Comparison of ENCODE assay signal across 9 cellular contexts in the genomic region with DNA sequence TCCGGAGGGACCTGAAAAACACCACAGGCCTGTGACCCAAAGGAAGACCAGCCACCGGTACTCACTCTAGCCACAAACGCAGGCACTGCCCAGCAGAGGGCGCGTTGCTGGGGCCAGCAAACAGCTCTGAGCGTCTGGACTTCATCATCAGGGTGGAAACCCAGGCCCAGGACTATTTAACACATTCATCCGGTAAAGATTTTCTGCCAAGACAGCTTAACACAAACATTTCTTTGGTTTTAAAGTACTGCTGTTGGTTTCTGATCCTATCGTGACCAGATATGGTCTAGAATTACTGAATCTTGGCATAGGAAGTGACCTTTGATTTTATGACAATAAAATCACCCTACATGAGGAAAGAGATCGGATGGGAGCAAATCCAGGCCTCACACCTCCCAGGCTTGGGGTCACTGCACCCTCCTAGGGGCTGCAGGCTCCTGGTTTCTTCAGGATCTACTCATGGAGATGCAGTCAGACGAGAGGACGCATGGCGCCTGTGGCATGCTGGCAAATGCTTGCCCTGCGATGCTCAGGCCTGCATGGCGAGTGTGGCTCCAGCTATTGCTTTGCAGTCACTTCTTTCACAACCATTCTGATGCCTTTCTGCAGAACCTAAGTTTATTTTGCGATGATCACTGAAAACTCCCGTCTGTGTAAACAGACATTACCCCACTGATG.
DNase-seq lines count a peak whose midpoint lies in the region; ATAC-seq and TF ChIP-seq lines count a peak whose summit lies in the region.
"Had no signal": no experiment of that assay in that cellular context is flagged by ENCODE, and none has a peak within 500 bp of the region (broad histone marks: within the 10 kb centered on the region; RNA-seq: fewer than 3 reads in every experiment).

No MANE protein-coding gene starts in this region.

- H3K4me1 Mint-ChIP-seq in endothelial cell (ENCODE audit: unreplicated experiment): no peaks in the 10 kb centered on the region

- no peak overlapping the region for H2AK5ac ChIP-seq in neuronal stem cell (ENCODE audit: low read depth, low read length)

- H3K27ac ChIP-seq in neuronal stem cell (replicated peaks; ENCODE audit: low read length): no peak overlapping the region

- no peak overlapping the region for H3K4ac ChIP-seq in neuronal stem cell (ENCODE audit: low read length)

- no peaks in the 10 kb centered on the region for H3K27me3 ChIP-seq in neuronal stem cell (ENCODE audit: control insufficient read depth in 3 of 3, insufficient read depth in 3 of 3, low read depth in 1 of 3, low read length in 3 of 3)

- no peaks in the 10 kb centered on the region for H3K36me3 ChIP-seq in neuronal stem cell (replicated peaks in 1 of 2; ENCODE audit: control insufficient read depth in 2 of 2, insufficient read depth in 2 of 2, low read length in 2 of 2)

- no peaks in the 10 kb centered on the region for H3K36me3 Mint-ChIP-seq in endothelial cell (ENCODE audit: low read depth, unreplicated experiment)

- H3K9me3 Mint-ChIP-seq in endothelial cell (ENCODE audit: unreplicated experiment): no peaks in the 10 kb centered on the region
- H3K9me3 Mint-ChIP-seq: T-helper 1 cell treated with Interleukin-12 subunit alpha and Interleukin-12 subunit beta and Interleukin-4 antibody, amounts not matched to agents 30 μg/mL and 1 μg/mL, for 36 hours had no signal

- no peak overlapping the region for H2BK5ac ChIP-seq in neuronal stem cell (ENCODE audit: low read length)

- H3K27ac Mint-ChIP-seq in endothelial cell (ENCODE audit: unreplicated experiment): no peak overlapping the region
- H3K27ac Mint-ChIP-seq: T-helper 1 cell treated with Interleukin-12 subunit alpha and Interleukin-12 subunit beta and Interleukin-4 antibody, amounts not matched to agents 30 μg/mL and 1 μg/mL, for 36 hours had no signal

- H3K4me2 ChIP-seq in neuronal stem cell (ENCODE audit: insufficient read depth, low read length, poor library complexity, severe bottlenecking): no peak overlapping the region

- H2AFZ ChIP-seq in neuronal stem cell (ENCODE audit: low read length): no peak overlapping the region

- H4K91ac ChIP-seq in neuronal stem cell (ENCODE audit: low read depth, low read length, poor library complexity): no peak overlapping the region

- H3K18ac ChIP-seq in neuronal stem cell (ENCODE audit: low read length): no peak overlapping the region

- no peak overlapping the region for H3K4me3 ChIP-seq in neuronal stem cell (ENCODE audit: low read length in 2 of 2)

- TF ChIP-seq CTCF in endothelial cell (IDR thresholded peaks at IDR 0.05; ENCODE audit: unreplicated experiment): peak; percentile 49

- no peaks in the 10 kb centered on the region for H3K9me3 ChIP-seq in neuronal stem cell (replicated peaks in 1 of 2; ENCODE audit: control insufficient read depth in 2 of 2, insufficient read depth in 1 of 2, low read depth in 1 of 2, low read length in 2 of 2)

- H3K23ac ChIP-seq in neuronal stem cell (ENCODE audit: low read depth, low read length, poor library complexity): no peak overlapping the region

- no peak overlapping the region for H4K8ac ChIP-seq in neuronal stem cell (ENCODE audit: low read depth, low read length)

- H3K27me3 Mint-ChIP-seq in endothelial cell (ENCODE audit: unreplicated experiment): peaks cover 2% of the 10 kb centered on the region

- no peak overlapping the region for H2BK12ac ChIP-seq in neuronal stem cell (ENCODE audit: low read length)

- H2BK120ac ChIP-seq in neuronal stem cell (ENCODE audit: low read depth, low read length): no peak overlapping the region

- H2BK15ac ChIP-seq in neuronal stem cell (ENCODE audit: low read length): no peak overlapping the region

- no peak overlapping the region for H3K9ac ChIP-seq in neuronal stem cell (ENCODE audit: low read depth, low read length, poor library complexity)

- H3K14ac ChIP-seq in neuronal stem cell (ENCODE audit: low read length): no peak overlapping the region

- ATAC-seq in GM18508 (IDR thresholded peaks at IDR 0.05; ENCODE audit: insufficient read depth, unreplicated experiment) (peak; percentile 87), HG02970 (IDR thresholded peaks at IDR 0.05; ENCODE audit: low FRiP score, unreplicated experiment) (peak; percentile 73)

- WGBS in neuronal stem cell (ENCODE audit: extremely low coverage in 2 of 2, insufficient read length in 2 of 2, insufficient replicate concordance in 1 of 2), 2 donors: no CpG with 5 or more reads among the region's 16 CpGs

- DNase-seq in CD1c-positive myeloid dendritic cell (ENCODE audit: extremely low spot score) (peak; percentile 17), RPMI8226 (peak; percentile 40), endothelial cell (ENCODE audit: low spot score) (peak; percentile 74), neuronal stem cell (ENCODE audit: low spot score) (peak; percentile 41), GDM1 (lab: John Stamatoyannopoulos, UW) (no peak)
- no peak for DNase-seq in stimulated activated naive CD4-positive, alpha-beta T cell treated with Interleukin-2 at 50 U/mL for 16 hours (lab: John Stamatoyannopoulos, UW)

- no peak overlapping the region for H3K4me3 Mint-ChIP-seq in endothelial cell (ENCODE audit: unreplicated experiment)
- H3K4me3 Mint-ChIP-seq: T-helper 1 cell treated with Interleukin-12 subunit alpha and Interleukin-12 subunit beta and Interleukin-4 antibody, amounts not matched to agents 30 μg/mL and 1 μg/mL, for 36 hours had no signal

- peaks cover 0 to 2% of the 10 kb centered on the region in 2 donors for H3K4me1 ChIP-seq in neuronal stem cell (ENCODE audit: control insufficient read depth in 2 of 2, insufficient read depth in 1 of 2, low read depth in 1 of 2, low read length in 2 of 2)

- no peaks in the 10 kb centered on the region for H3K79me1 ChIP-seq in neuronal stem cell (ENCODE audit: low read depth, low read length)

Comparison
In these comparisons a context has a peak if more than half of its experiments do, and no peak if none do; other contexts are left out.
1. DNase-seq: peak in CD1c-positive myeloid dendritic cell (single experiment), RPMI8226 (single experiment), endothelial cell (single experiment) and neuronal stem cell (single experiment); none in GDM1 (single experiment) and stimulated activated naive CD4-positive, alpha-beta T cell treated with Interleukin-2 at 50 U/mL for 16 hours (single experiment).